In the genomic region with DNA sequence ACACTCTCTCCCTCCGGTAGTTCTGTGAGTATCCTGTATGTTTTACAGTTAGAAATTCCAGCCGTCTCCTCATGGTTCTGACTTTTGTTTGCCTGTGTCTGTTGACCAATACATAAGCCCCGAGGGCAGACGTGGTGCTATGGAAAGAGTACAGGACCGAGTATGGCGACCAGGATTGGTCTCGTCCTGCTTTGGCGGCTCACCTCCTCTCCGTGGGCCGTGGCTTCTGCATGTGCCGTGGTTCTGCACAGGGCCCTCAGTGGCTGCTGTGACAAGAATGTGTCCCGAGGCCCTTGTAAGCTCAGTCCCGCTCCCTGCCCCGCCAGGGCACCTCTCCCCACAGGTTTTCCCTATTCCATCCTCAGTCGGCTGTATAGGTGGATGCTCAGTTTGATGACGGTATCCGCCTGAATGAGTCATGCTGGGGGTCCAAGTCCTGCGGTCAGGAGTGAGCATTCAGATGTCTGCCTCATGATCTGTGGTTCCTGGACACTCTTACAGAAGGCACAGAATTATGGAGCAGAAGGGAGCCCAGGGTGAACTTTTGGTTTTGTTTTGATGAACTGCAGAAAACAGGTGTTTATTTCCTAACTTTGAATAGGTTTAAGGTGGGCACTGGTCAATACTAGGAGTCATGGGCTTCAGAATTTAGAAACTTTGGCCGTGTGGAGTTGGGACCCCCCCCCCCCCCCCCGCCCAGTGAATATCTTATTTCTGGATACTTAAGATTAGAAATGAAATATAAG, we compare ENCODE assay signal across 2 cellular contexts.
TF ChIP-seq lines count a peak whose summit lies in the region.

No MANE protein-coding gene starts in this region.

TF ChIP-seq in PFSK-1, 5 proteins besides CTCF, POLR2A, EP300 and RAD21:
- TF ChIP-seq POLR2AphosphoS5 (IDR thresholded peaks at IDR 0.05; ENCODE audit: low read depth, low read length) (no peak), SIN3A (IDR thresholded peaks at IDR 0.05; ENCODE audit: borderline replicate concordance, insufficient read depth, low read length) (0 out of 2 replicates have a peak, but pooled peaks have one; percentile 18)

TF ChIP-seq in endothelial cell of umbilical vein, 7 proteins besides CTCF, POLR2A, EP300 and RAD21:
- no peak for TF ChIP-seq EZH2 (IDR thresholded peaks at IDR 0.05; ENCODE audit: borderline replicate concordance, low read depth, low read length, severe bottlenecking)
- TF ChIP-seq MYC (IDR thresholded peaks at IDR 0.05; ENCODE audit: low read depth, low read length), result no peak
- peak; percentile 13 for TF ChIP-seq JUN (IDR thresholded peaks at IDR 0.05; ENCODE audit: borderline replicate concordance, insufficient read depth, insufficient read length, low read depth)
TF ChIP-seq in endothelial cell of umbilical vein: peak in this region for 1.
